Comparison of ENCODE assay signal across 8 cellular contexts in genomic region chr16:30417447-30418349, GRCh38. TPM values are rescaled to one million over a fixed set of nuclear protein-coding genes. Genes with fewer than 3 reads are reported as not detected.
DNase-seq lines count a peak whose midpoint lies in the region; ATAC-seq and TF ChIP-seq lines count a peak whose summit lies in the region.

No MANE protein-coding gene starts in this region.

- H2AFZ ChIP-seq in SU-DHL-6 (ENCODE audit: low read depth, low read length, severe bottlenecking) = peak overlapping the region; percentile 29

- H3K9me2 ChIP-seq in SU-DHL-6 (replicated peaks; ENCODE audit: insufficient read depth, low read length) = no peaks in the 10 kb centered on the region

- H3K79me2 ChIP-seq in SU-DHL-6 (ENCODE audit: insufficient read depth, low read length) = 0 out of 2 replicates have a peak, but pooled peaks cover 4% of the 10 kb centered on the region

- no peaks in the 10 kb centered on the region for H3K27me3 Mint-ChIP-seq in progenitor cell of endocrine pancreas

- H3K9ac ChIP-seq in SU-DHL-6 (ENCODE audit: low read length) = peak overlapping the region; percentile 66

- no peaks in the 10 kb centered on the region for H3K9me3 Mint-ChIP-seq in progenitor cell of endocrine pancreas (ENCODE audit: low read depth)

- H3K27me3 ChIP-seq in SU-DHL-6 (ENCODE audit: low read length) (no peaks in the 10 kb centered on the region), left ventricle myocardium inferior (ENCODE audit: low read depth) (no peaks in the 10 kb centered on the region), upper lobe of left lung (no peaks in the 10 kb centered on the region)

- H3K4me2 ChIP-seq in SU-DHL-6 (ENCODE audit: low read depth, low read length, poor library complexity, severe bottlenecking) = peak overlapping the region; percentile 61

- H3F3A ChIP-seq in SU-DHL-6 (ENCODE audit: insufficient read depth) = peaks cover 38% of the 10 kb centered on the region

- H3K9me3 ChIP-seq in SU-DHL-6 (ENCODE audit: insufficient read depth, low read length) = no peaks in the 10 kb centered on the region
- no peaks in the 10 kb centered on the region for H3K9me3 ChIP-seq in left ventricle myocardium inferior (replicated peaks)
- H3K9me3 ChIP-seq in upper lobe of left lung = no peaks in the 10 kb centered on the region

- 1% methylated on average over 110 to 142 of the region's 142 CpGs for WGBS in adipose tissue, 3 donors
- WGBS in upper lobe of left lung, 2 donors = 1% methylated on average over 56 of the region's 142 CpGs; no CpG with 5 or more reads in 1 of the 2 donors

- H3K4me3 Mint-ChIP-seq in progenitor cell of endocrine pancreas (ENCODE audit: low read depth) = peak overlapping the region; percentile 55

- no peak overlapping the region for H3K27ac Mint-ChIP-seq in progenitor cell of endocrine pancreas

- H3K4me1 ChIP-seq in left ventricle myocardium inferior (peaks cover 15% of the 10 kb centered on the region), upper lobe of left lung (peaks cover 3 to 19% (median 12%) of the 10 kb centered on the region in 4 donors)

- peaks cover 3% of the 10 kb centered on the region; the same call in 1 of the 2 replicates for H3K36me3 ChIP-seq in SU-DHL-6 (ENCODE audit: low read length)
- H3K36me3 ChIP-seq in left ventricle myocardium inferior = peaks cover 20% of the 10 kb centered on the region
- peaks cover 0 to 17% (median 6%) of the 10 kb centered on the region in 4 donors for H3K36me3 ChIP-seq in upper lobe of left lung

- DNase-seq in DMS79 treated with DMSO at 0.1 percent for 48 hours (lab: John Stamatoyannopoulos, UW) = peak; percentile 85
- DNase-seq in Kasumi-1 (lab: John Stamatoyannopoulos, UW) = peak; percentile 39 to 40
- DNase-seq in left ventricle myocardium inferior = peak; percentile 85
- peak; percentile 80 for DNase-seq in progenitor cell of endocrine pancreas (ENCODE audit: low spot score, unreplicated experiment)
- peak; percentile 80 to 97 for DNase-seq in upper lobe of left lung

- intact Hi-C loops in left ventricle myocardium inferior (cut with micrococcal nuclease) = no loop called here

- H3K27ac ChIP-seq in SU-DHL-6 (ENCODE audit: low read depth, low read length) (peak overlapping the region; percentile 66), adipose tissue (ENCODE audit: low read depth, low read length) (peak overlapping the region; percentile 43), left ventricle myocardium inferior (replicated peaks) (peak overlapping the region; percentile 92), upper lobe of left lung (peak overlapping the region; percentile 77 to 88 (median 81))

- H4K20me1 ChIP-seq in SU-DHL-6 (ENCODE audit: low read depth, low read length) = no peaks in the 10 kb centered on the region

- no peak for TF ChIP-seq EP300 in upper lobe of left lung (IDR thresholded peaks at IDR 0.05)

- H3K36me3 Mint-ChIP-seq in progenitor cell of endocrine pancreas (ENCODE audit: insufficient read depth) = peaks cover 21% of the 10 kb centered on the region

- peak; percentile 12 for TF ChIP-seq CTCF in SU-DHL-6 (IDR thresholded peaks at IDR 0.05; ENCODE audit: insufficient read depth, low read length, poor library complexity, severe bottlenecking)
- peak; percentile 52 for TF ChIP-seq CTCF in left ventricle myocardium inferior (IDR thresholded peaks at IDR 0.05; ENCODE audit: borderline replicate concordance)
- peak; percentile 41 for TF ChIP-seq CTCF in progenitor cell of endocrine pancreas (IDR thresholded peaks at IDR 0.05; ENCODE audit: unreplicated experiment)
- TF ChIP-seq CTCF in upper lobe of left lung (IDR thresholded peaks at IDR 0.05) = peak in 4 of 6 experiments; percentile 32 to 61 (median 50)

- no peaks in the 10 kb centered on the region for H3K4me1 Mint-ChIP-seq in progenitor cell of endocrine pancreas (ENCODE audit: low read depth)

- H3K4me3 ChIP-seq in SU-DHL-6 (ENCODE audit: insufficient read depth, low read length, poor library complexity, severe bottlenecking) (peak overlapping the region; percentile 51), left ventricle myocardium inferior (peak overlapping the region; percentile 77), upper lobe of left lung (peak overlapping the region; percentile 57 to 82 (median 69))

- peak in 1 of 4 donors; percentile 73 for TF ChIP-seq POLR2A in upper lobe of left lung (IDR thresholded peaks at IDR 0.05)

- ATAC-seq in GM21619 (IDR thresholded peaks at IDR 0.05; ENCODE audit: unreplicated experiment) = peak; percentile 77
- ATAC-seq in upper lobe of left lung (ENCODE audit: low FRiP score in 2 of 2) = peak; percentile 96 to 98

RNA-seq across cellular contexts. Expression of gene ZNF771, which starts 10.3 kb away (rescaled TPM):
- polyA plus RNA-seq in adipose tissue = 1 to 10 TPM; 4.2 to 6.4 (median 4.9) TPM
- total RNA-seq in left ventricle myocardium inferior (8.1 TPM), progenitor cell of endocrine pancreas (13.2 and 13.7 TPM in 2 replicates), upper lobe of left lung (10 to 100 TPM in 2 of 6 donors, 1 to 10 TPM in 4; 5.2 to 12.3 (median 7.2) TPM)

RNA-seq across cellular contexts. Expression of gene DCTPP1, which starts 12.1 kb away (rescaled TPM):
- polyA plus RNA-seq in adipose tissue = 10 to 100 TPM; 27.5 to 29.8 (median 29.2) TPM
- total RNA-seq in left ventricle myocardium inferior (31.9 TPM), progenitor cell of endocrine pancreas (65.9 and 71.9 TPM in 2 replicates), upper lobe of left lung (10 to 100 TPM in 5 of 6 donors, 1 to 10 TPM in 1; 4.2 to 31.8 (median 20.0) TPM)

RNA-seq across cellular contexts. Expression of gene ZNF48, which starts 22.5 kb away (rescaled TPM):
- polyA plus RNA-seq in adipose tissue = 1 to 10 TPM; 2.4 to 3.9 (median 3.2) TPM
- total RNA-seq in left ventricle myocardium inferior (5.0 TPM), progenitor cell of endocrine pancreas (59.7 and 62.6 TPM in 2 replicates), upper lobe of left lung (10 to 100 TPM in 3 of 6 donors, 1 to 10 TPM in 3; 6.8 to 29.2 (median 10.9) TPM)

RNA-seq across cellular contexts. Expression of gene SEPHS2, which starts 28.0 kb away (rescaled TPM):
- 10 to 100 TPM; 25.0 to 45.0 (median 38.6) TPM for polyA plus RNA-seq in adipose tissue
- total RNA-seq in left ventricle myocardium inferior (29.8 TPM), progenitor cell of endocrine pancreas (42.1 and 42.6 TPM in 2 replicates), upper lobe of left lung (10 to 100 TPM; 34.7 to 64.0 (median 38.2) TPM)

RNA-seq across cellular contexts. Expression of gene SEPTIN1, which starts 35.3 kb away (rescaled TPM):
- polyA plus RNA-seq in adipose tissue = 1 to 10 TPM; 1.8 to 3.9 (median 3.6) TPM
- total RNA-seq in left ventricle myocardium inferior = 1.3 TPM
- total RNA-seq in progenitor cell of endocrine pancreas = 2.0 and 2.3 TPM in 2 replicates
- 10 to 100 TPM in 1 of 6 donors, 1 to 10 TPM in 5; 3.5 to 13.6 (median 7.1) TPM for total RNA-seq in upper lobe of left lung

Comparison
In these comparisons a context has a peak if more than half of its experiments do, and no peak if none do; other contexts are left out.
1. Peak in every context shown above with its lines: DNase-seq, ATAC-seq, H3K4me3 ChIP-seq and H3K27ac ChIP-seq.